Comparison of ENCODE assay signal across 1 cellular context in the genomic region with DNA sequence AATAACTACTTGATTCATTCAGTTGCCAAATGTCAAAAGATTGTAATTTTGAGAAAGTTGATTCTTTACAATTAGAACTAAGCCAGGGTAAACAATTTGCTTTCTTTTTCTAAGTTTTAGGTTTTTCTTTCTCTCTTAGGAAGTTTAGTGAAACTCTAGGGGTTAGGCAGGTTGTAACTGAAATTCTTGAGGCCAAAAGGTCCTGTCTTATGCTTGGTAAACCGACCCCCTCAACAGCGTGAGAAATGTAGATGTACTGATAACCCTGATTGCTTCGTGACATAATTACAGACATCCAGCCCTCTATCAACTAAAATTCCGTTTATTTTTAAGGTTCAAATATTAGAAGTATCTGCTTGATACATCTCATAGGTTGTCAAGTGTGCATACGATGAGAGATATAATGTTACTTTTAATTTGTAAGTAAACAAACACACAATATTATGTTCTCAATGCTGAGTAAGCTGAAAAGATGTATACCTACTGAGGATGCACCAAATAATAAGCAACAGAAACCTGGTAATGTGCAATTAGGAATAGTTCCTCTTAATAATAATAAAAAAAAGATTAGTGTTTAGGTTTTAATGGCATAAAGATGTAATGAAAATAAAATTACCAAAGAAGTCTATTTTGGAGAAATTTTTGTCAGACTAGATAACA.
TF ChIP-seq lines count a peak whose summit lies in the region.

No MANE protein-coding gene starts in this region.

TF ChIP-seq in K562, 482 proteins besides CTCF, POLR2A, EP300 and RAD21 (continued from another document):
- TF ChIP-seq, protein P1, sequence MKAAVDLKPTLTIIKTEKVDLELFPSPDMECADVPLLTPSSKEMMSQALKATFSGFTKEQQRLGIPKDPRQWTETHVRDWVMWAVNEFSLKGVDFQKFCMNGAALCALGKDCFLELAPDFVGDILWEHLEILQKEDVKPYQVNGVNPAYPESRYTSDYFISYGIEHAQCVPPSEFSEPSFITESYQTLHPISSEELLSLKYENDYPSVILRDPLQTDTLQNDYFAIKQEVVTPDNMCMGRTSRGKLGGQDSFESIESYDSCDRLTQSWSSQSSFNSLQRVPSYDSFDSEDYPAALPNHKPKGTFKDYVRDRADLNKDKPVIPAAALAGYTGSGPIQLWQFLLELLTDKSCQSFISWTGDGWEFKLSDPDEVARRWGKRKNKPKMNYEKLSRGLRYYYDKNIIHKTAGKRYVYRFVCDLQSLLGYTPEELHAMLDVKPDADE (conservative IDR thresholded peaks at IDR 0.05; ENCODE audit: control insufficient read depth, low read depth, low read length) = no peak
